ENCODE assay signal across 13 cellular contexts in the genomic region with DNA sequence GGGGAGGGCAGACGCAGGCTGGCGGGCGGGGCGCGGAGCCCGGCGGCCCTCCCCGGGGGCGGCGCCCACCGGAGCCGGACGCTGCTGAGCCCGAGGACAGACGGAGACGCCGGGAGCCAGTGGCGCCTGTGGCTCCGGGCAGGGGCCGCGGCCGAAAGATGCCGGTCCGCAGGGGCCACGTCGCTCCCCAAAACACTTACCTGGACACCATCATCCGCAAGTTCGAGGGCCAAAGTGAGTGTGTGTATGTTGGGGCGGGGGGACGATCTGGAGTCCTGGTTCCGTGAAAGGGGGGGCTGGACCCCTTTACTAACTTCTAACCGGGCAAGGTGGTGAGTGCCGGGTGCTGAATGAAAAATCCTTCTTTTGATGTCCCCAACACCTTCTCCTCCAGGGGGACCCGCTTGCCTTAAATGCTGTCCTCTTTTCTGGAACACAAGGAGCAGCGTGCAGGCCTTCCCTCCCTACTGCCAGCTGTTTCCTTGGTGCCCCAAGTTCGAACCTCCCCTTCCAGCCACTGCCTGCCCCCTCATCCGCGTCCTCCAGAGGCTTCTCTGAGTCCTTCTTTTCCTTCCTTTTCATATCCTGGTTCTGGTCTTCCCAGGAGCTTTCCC. TPM values are rescaled to one million over a fixed set of nuclear protein-coding genes. Genes with fewer than 3 reads are reported as not detected.
DNase-seq lines count a peak whose midpoint lies in the region; ATAC-seq and TF ChIP-seq lines count a peak whose summit lies in the region.
"Had no signal": no experiment of that assay in that cellular context is flagged by ENCODE, and none has a peak within 500 bp of the region (broad histone marks: within the 10 kb centered on the region; RNA-seq: fewer than 3 reads in every experiment).

A gene with protein sequence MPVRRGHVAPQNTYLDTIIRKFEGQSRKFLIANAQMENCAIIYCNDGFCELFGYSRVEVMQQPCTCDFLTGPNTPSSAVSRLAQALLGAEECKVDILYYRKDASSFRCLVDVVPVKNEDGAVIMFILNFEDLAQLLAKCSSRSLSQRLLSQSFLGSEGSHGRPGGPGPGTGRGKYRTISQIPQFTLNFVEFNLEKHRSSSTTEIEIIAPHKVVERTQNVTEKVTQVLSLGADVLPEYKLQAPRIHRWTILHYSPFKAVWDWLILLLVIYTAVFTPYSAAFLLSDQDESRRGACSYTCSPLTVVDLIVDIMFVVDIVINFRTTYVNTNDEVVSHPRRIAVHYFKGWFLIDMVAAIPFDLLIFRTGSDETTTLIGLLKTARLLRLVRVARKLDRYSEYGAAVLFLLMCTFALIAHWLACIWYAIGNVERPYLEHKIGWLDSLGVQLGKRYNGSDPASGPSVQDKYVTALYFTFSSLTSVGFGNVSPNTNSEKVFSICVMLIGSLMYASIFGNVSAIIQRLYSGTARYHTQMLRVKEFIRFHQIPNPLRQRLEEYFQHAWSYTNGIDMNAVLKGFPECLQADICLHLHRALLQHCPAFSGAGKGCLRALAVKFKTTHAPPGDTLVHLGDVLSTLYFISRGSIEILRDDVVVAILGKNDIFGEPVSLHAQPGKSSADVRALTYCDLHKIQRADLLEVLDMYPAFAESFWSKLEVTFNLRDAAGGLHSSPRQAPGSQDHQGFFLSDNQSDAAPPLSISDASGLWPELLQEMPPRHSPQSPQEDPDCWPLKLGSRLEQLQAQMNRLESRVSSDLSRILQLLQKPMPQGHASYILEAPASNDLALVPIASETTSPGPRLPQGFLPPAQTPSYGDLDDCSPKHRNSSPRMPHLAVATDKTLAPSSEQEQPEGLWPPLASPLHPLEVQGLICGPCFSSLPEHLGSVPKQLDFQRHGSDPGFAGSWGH (plus strand): TSS at position 103 of the 614 bp plus-strand sequence. CDS start 56 bp downstream, at position 159.

- peaks cover 22% of the 10 kb centered on the region for H3K27me3 ChIP-seq in iPS-20b (ENCODE audit: insufficient read depth, low read length)
- no peaks in the 10 kb centered on the region for H3K27me3 ChIP-seq in testis

- H3K27ac Mint-ChIP-seq in activated CD4-positive, alpha-beta memory T cell treated with anti-CD3 and anti-CD28 coated beads for 36 hours, result no peak within 1 kb of the TSS
- no peak within 1 kb of the TSS for H3K27ac Mint-ChIP-seq in activated CD4-positive, alpha-beta memory T cell treated with anti-CD3 and anti-CD28 coated beads, Interleukin-2, amount 10 ng/mL, durations not matched to agents 7 days and 5 days
- H3K27ac Mint-ChIP-seq in WTC11, result no peak within 1 kb of the TSS; the same call in 1 of the 2 replicates
- no peak within 1 kb of the TSS for H3K27ac Mint-ChIP-seq in activated naive CD8-positive, alpha-beta T cell treated with anti-CD3 and anti-CD28 coated beads, Interleukin-2, amount 50 U/mL, for 24 hours
- H3K27ac Mint-ChIP-seq: activated T-helper 1 cell treated with anti-CD3 and anti-CD28 coated beads, Interleukin-12 subunit alpha, Interleukin-12 subunit beta, Interleukin-2, Interleukin-4 antibody, amounts not matched to agents 30 ng/mL and 10 ng/mL and 1 ng/mL, durations not matched to agents 14 hours and 24 hours and 36 hours; dendritic cell treated with granulocyte-macrophage colony-stimulating factor and Interleukin-4, amounts not matched to agents 40 ng/mL and 50 ng/mL, for 4 days had no signal

- H3K4me1 Mint-ChIP-seq in activated CD4-positive, alpha-beta memory T cell treated with anti-CD3 and anti-CD28 coated beads for 36 hours (ENCODE audit: low read depth), result peaks cover 8% of the 10 kb centered on the region
- H3K4me1 Mint-ChIP-seq in activated CD4-positive, alpha-beta memory T cell treated with anti-CD3 and anti-CD28 coated beads, Interleukin-2, amount 10 ng/mL, durations not matched to agents 7 days and 5 days, result peaks cover 6% of the 10 kb centered on the region
- peaks cover 34% of the 10 kb centered on the region for H3K4me1 Mint-ChIP-seq in WTC11
- H3K4me1 Mint-ChIP-seq in activated naive CD8-positive, alpha-beta T cell treated with anti-CD3 and anti-CD28 coated beads, Interleukin-2, amount 50 U/mL, for 24 hours, result no peaks in the 10 kb centered on the region

- H3K9ac ChIP-seq in iPS-20b (ENCODE audit: low read depth, low read length), result peak within 1 kb of the TSS; percentile 7; the same call in 1 of the 2 replicates

- intact Hi-C loops in activated CD4-positive, alpha-beta memory T cell treated with anti-CD3 and anti-CD28 coated beads for 36 hours (cut with micrococcal nuclease), result no loop called here
- intact Hi-C loops in testis (cut with DNase I; ENCODE audit: low total_unique reads), result no loop called here

- H3K4me3 Mint-ChIP-seq in activated CD4-positive, alpha-beta memory T cell treated with anti-CD3 and anti-CD28 coated beads for 36 hours, result peak within 1 kb of the TSS; percentile 24
- H3K4me3 Mint-ChIP-seq in activated CD4-positive, alpha-beta memory T cell treated with anti-CD3 and anti-CD28 coated beads, Interleukin-2, amount 10 ng/mL, durations not matched to agents 7 days and 5 days, result no peak within 1 kb of the TSS
- peak within 1 kb of the TSS; percentile 67 for H3K4me3 Mint-ChIP-seq in WTC11
- H3K4me3 Mint-ChIP-seq in activated naive CD8-positive, alpha-beta T cell treated with anti-CD3 and anti-CD28 coated beads, Interleukin-2, amount 50 U/mL, for 24 hours, result no peak within 1 kb of the TSS
- H3K4me3 Mint-ChIP-seq: activated T-helper 1 cell treated with anti-CD3 and anti-CD28 coated beads, Interleukin-12 subunit alpha, Interleukin-12 subunit beta, Interleukin-2, Interleukin-4 antibody, amounts not matched to agents 30 ng/mL and 10 ng/mL and 1 ng/mL, durations not matched to agents 14 hours and 24 hours and 36 hours; dendritic cell treated with granulocyte-macrophage colony-stimulating factor and Interleukin-4, amounts not matched to agents 40 ng/mL and 50 ng/mL, for 4 days had no signal

- no peak within 1 kb of the TSS for H3K27ac ChIP-seq in iPS-20b (ENCODE audit: low read length)
- H3K27ac ChIP-seq in testis, result no peak within 1 kb of the TSS

- POLR2A ChIA-PET in activated CD4-positive, alpha-beta memory T cell treated with anti-CD3 and anti-CD28 coated beads for 36 hours (lab: Charles Lee), result interaction anchor here (1.6 kb wide), 1 partner anchor 28 kb away, joined by 3 read pairs; no protein-coding TSS in a partner anchor
- POLR2A ChIA-PET in activated CD4-positive, alpha-beta memory T cell treated with anti-CD3 and anti-CD28 coated beads, Interleukin-2, amount 10 ng/mL, durations not matched to agents 7 days and 5 days (lab: Charles Lee), result interaction anchor here (1.1 to 1.4 kb wide), 2 partner anchors 26 to 99 kb away, joined by 3 to 4 read pairs; partner anchors contain the start of gene MAP3K3
- POLR2A ChIA-PET in WTC11 (lab: Charles Lee), result interaction anchor here (0.8 kb wide), 1 partner anchor 98 kb away, joined by 3 read pairs; no protein-coding TSS in a partner anchor

- TF ChIP-seq POLR2A in testis (IDR thresholded peaks at IDR 0.05), result no peak

- peaks cover 18% of the 10 kb centered on the region for H3K27me3 Mint-ChIP-seq in activated CD4-positive, alpha-beta memory T cell treated with anti-CD3 and anti-CD28 coated beads for 36 hours
- H3K27me3 Mint-ChIP-seq in activated CD4-positive, alpha-beta memory T cell treated with anti-CD3 and anti-CD28 coated beads, Interleukin-2, amount 10 ng/mL, durations not matched to agents 7 days and 5 days, result peaks cover 16% of the 10 kb centered on the region
- H3K27me3 Mint-ChIP-seq in WTC11 (ENCODE audit: low read depth), result peaks cover 4% of the 10 kb centered on the region
- H3K27me3 Mint-ChIP-seq in activated naive CD8-positive, alpha-beta T cell treated with anti-CD3 and anti-CD28 coated beads, Interleukin-2, amount 50 U/mL, for 24 hours, result peaks cover 26% of the 10 kb centered on the region

- 12 to 13% methylated on average over 28 to 38 of the region's 38 CpGs for WGBS in testis, 2 donors

- ATAC-seq in WTC11, result peak; percentile 11
- no peak for ATAC-seq in activated naive CD8-positive, alpha-beta T cell treated with anti-CD3 and anti-CD28 coated beads, Interleukin-2, amount 50 U/mL, for 24 hours
- no peak for ATAC-seq in GM18867 (IDR thresholded peaks at IDR 0.05; ENCODE audit: unreplicated experiment)
- ATAC-seq in GM18520 (IDR thresholded peaks at IDR 0.05; ENCODE audit: unreplicated experiment), result no peak

- TF ChIP-seq CTCF in WTC11 (IDR thresholded peaks at IDR 0.05), result no peak
- no peak for TF ChIP-seq CTCF in testis (IDR thresholded peaks at IDR 0.05)

- H3K36me3 Mint-ChIP-seq in activated CD4-positive, alpha-beta memory T cell treated with anti-CD3 and anti-CD28 coated beads for 36 hours, result no peaks in the 10 kb centered on the region
- no peaks in the 10 kb centered on the region for H3K36me3 Mint-ChIP-seq in activated CD4-positive, alpha-beta memory T cell treated with anti-CD3 and anti-CD28 coated beads, Interleukin-2, amount 10 ng/mL, durations not matched to agents 7 days and 5 days (ENCODE audit: low read depth)
- no peaks in the 10 kb centered on the region for H3K36me3 Mint-ChIP-seq in WTC11
- H3K36me3 Mint-ChIP-seq in activated naive CD8-positive, alpha-beta T cell treated with anti-CD3 and anti-CD28 coated beads, Interleukin-2, amount 50 U/mL, for 24 hours (ENCODE audit: low read depth), result no peaks in the 10 kb centered on the region

- H3K9me3 ChIP-seq in iPS-20b (ENCODE audit: insufficient read depth, low read depth, low read length), result no peaks in the 10 kb centered on the region
- H3K9me3 ChIP-seq in testis, result no peaks in the 10 kb centered on the region

- H3K4me1 ChIP-seq in iPS-20b (ENCODE audit: insufficient read depth, low read length), result peaks cover 4% of the 10 kb centered on the region; the same call in 1 of the 2 replicates
- H3K4me1 ChIP-seq in testis, result no peaks in the 10 kb centered on the region

- no peak for DNase-seq in activated CD4-positive, alpha-beta memory T cell treated with anti-CD3 and anti-CD28 coated beads for 36 hours
- no peak for DNase-seq in activated CD4-positive, alpha-beta memory T cell treated with anti-CD3 and anti-CD28 coated beads, Interleukin-2, amount 10 ng/mL, durations not matched to agents 7 days and 5 days
- DNase-seq in WTC11 (ENCODE audit: low spot score) (no peak), testis (no peak)
- DNase-seq in activated naive CD8-positive, alpha-beta T cell treated with anti-CD3 and anti-CD28 coated beads, Interleukin-2, amount 50 U/mL, for 24 hours, result no peak
- DNase-seq: GOT3 had no signal

- peak within 1 kb of the TSS; percentile 62 for H3K4me3 ChIP-seq in iPS-20b (ENCODE audit: low read length)
- peak within 1 kb of the TSS; percentile 24 to 26 for H3K4me3 ChIP-seq in testis

- no peaks in the 10 kb centered on the region for H3K9me3 Mint-ChIP-seq in activated CD4-positive, alpha-beta memory T cell treated with anti-CD3 and anti-CD28 coated beads for 36 hours
- H3K9me3 Mint-ChIP-seq in activated CD4-positive, alpha-beta memory T cell treated with anti-CD3 and anti-CD28 coated beads, Interleukin-2, amount 10 ng/mL, durations not matched to agents 7 days and 5 days, result no peaks in the 10 kb centered on the region
- H3K9me3 Mint-ChIP-seq in WTC11, result no peaks in the 10 kb centered on the region
- no peaks in the 10 kb centered on the region for H3K9me3 Mint-ChIP-seq in activated naive CD8-positive, alpha-beta T cell treated with anti-CD3 and anti-CD28 coated beads, Interleukin-2, amount 50 U/mL, for 24 hours
- H3K9me3 Mint-ChIP-seq: activated T-helper 1 cell treated with anti-CD3 and anti-CD28 coated beads, Interleukin-12 subunit alpha, Interleukin-12 subunit beta, Interleukin-2, Interleukin-4 antibody, amounts not matched to agents 30 ng/mL and 10 ng/mL and 1 ng/mL, durations not matched to agents 14 hours and 24 hours and 36 hours; dendritic cell treated with granulocyte-macrophage colony-stimulating factor and Interleukin-4, amounts not matched to agents 40 ng/mL and 50 ng/mL, for 4 days had no signal

- CTCF ChIA-PET in activated CD4-positive, alpha-beta memory T cell treated with anti-CD3 and anti-CD28 coated beads for 36 hours (lab: Charles Lee), result interaction anchor here (0.6 to 0.8 kb wide), 2 partner anchors 78 to 88 kb away, joined by 3 to 5 read pairs; no protein-coding TSS in a partner anchor
- CTCF ChIA-PET in activated CD4-positive, alpha-beta memory T cell treated with anti-CD3 and anti-CD28 coated beads, Interleukin-2, amount 10 ng/mL, durations not matched to agents 7 days and 5 days (lab: Charles Lee), result interaction anchor here (1.0 kb wide), 1 partner anchor 89 kb away, joined by 3 read pairs; no protein-coding TSS in a partner anchor
- CTCF ChIA-PET in WTC11 (lab: Charles Lee), result interaction anchor here (0.8 to 2.2 kb wide), 15 partner anchors 10 to 175 kb away, joined by 3 to 16 read pairs (median 4); partner anchors contain the start of genes ACE and DCAF7

- H3K36me3 ChIP-seq in iPS-20b (ENCODE audit: insufficient read depth, low read depth, low read length) (no peaks in the 10 kb centered on the region), testis (ENCODE audit: low read depth, missing control alignments) (no peaks in the 10 kb centered on the region)

RNA-seq across cellular contexts. Expression of the gene that starts here (rescaled TPM):
- total RNA-seq in activated CD4-positive, alpha-beta memory T cell treated with anti-CD3 and anti-CD28 coated beads for 36 hours, result not detected
- not detected for total RNA-seq in activated CD4-positive, alpha-beta memory T cell treated with anti-CD3 and anti-CD28 coated beads, Interleukin-2, amount 10 ng/mL, durations not matched to agents 7 days and 5 days
- 2.1 to 2.4 TPM (median 2.3 TPM) in 3 replicates for total RNA-seq in WTC11 (2021)
- under 1 TPM; 0.79 to 0.99 TPM for total RNA-seq in testis
- 1.7 TPM for polyA plus RNA-seq in testis (ENCODE audit: insufficient read depth, low read depth, low replicate concordance)
- total RNA-seq: activated T-helper 1 cell treated with anti-CD3 and anti-CD28 coated beads, Interleukin-12 subunit alpha, Interleukin-12 subunit beta, Interleukin-2, Interleukin-4 antibody, amounts not matched to agents 30 ng/mL and 10 ng/mL and 1 ng/mL, durations not matched to agents 14 hours and 24 hours and 36 hours; left lobe of liver; subcutaneous adipose tissue had no signal

Comparison
In these comparisons a context has a peak if more than half of its experiments do, and no peak if none do; other contexts are left out.
1. H3K4me3 Mint-ChIP-seq: peak in activated CD4-positive, alpha-beta memory T cell treated with anti-CD3 and anti-CD28 coated beads for 36 hours (single experiment) and WTC11 (single experiment); none in activated CD4-positive, alpha-beta memory T cell treated with anti-CD3 and anti-CD28 coated beads, Interleukin-2, amount 10 ng/mL, durations not matched to agents 7 days and 5 days (single experiment) and activated naive CD8-positive, alpha-beta T cell treated with anti-CD3 and anti-CD28 coated beads, Interleukin-2, amount 50 U/mL, for 24 hours (single experiment).